Comparison of ENCODE assay signal across 12 cellular contexts in genomic region chr1:211738096-211738708, GRCh38.
DNase-seq lines count a peak whose midpoint lies in the region; ATAC-seq and TF ChIP-seq lines count a peak whose summit lies in the region.
"Had no signal": no experiment of that assay in that cellular context is flagged by ENCODE, and none has a peak within 500 bp of the region (broad histone marks: within the 10 kb centered on the region; RNA-seq: fewer than 3 reads in every experiment).

No MANE protein-coding gene starts in this region.

- H3K9ac ChIP-seq in HCT116 (ENCODE audit: low read length) = no peak overlapping the region

- H3K36me3 Mint-ChIP-seq in T-helper 2 cell treated with Interferon-gamma antibody and Interleukin-4, amounts not matched to agents 5 μg/mL and 100 μg/mL, for 36 hours (ENCODE audit: low read depth) = peaks cover 3% of the 10 kb centered on the region

- H3K79me2 ChIP-seq in HCT116 (ENCODE audit: insufficient read depth, low read length) = no peaks in the 10 kb centered on the region

- peaks cover 32% of the 10 kb centered on the region for H3K4me1 Mint-ChIP-seq in T-helper 2 cell treated with Interferon-gamma antibody and Interleukin-4, amounts not matched to agents 5 μg/mL and 100 μg/mL, for 36 hours (ENCODE audit: low read depth)

- peaks cover 7% of the 10 kb centered on the region; the same call in 1 of the 2 replicates for H3K27me3 ChIP-seq in HCT116 (ENCODE audit: insufficient read depth, low read length)
- H3K27me3 ChIP-seq in neutrophil = no peaks in the 10 kb centered on the region
- H3K27me3 ChIP-seq: sigmoid colon had no signal

- no peaks in the 10 kb centered on the region for H4K20me1 ChIP-seq in HCT116 (ENCODE audit: insufficient read depth)

- H3K4me3 ChIP-seq in HCT116 (replicated peaks in 1 of 2; ENCODE audit: low read depth in 1 of 2, low read length in 2 of 2) (no peak overlapping the region), neutrophil (ENCODE audit: low read depth in 1 of 2, low read length in 1 of 2) (peak overlapping the region; percentile 51 to 58)
- H3K4me3 ChIP-seq: sigmoid colon had no signal

- peaks cover 46 to 48% of the 10 kb centered on the region in 2 experiments for H3K4me1 ChIP-seq in HCT116 (ENCODE audit: control insufficient read depth in 1 of 2, insufficient read depth in 2 of 2, low read length in 2 of 2)
- H3K4me1 ChIP-seq in neutrophil (ENCODE audit: control insufficient read depth in 1 of 2, insufficient read depth in 1 of 2, low read depth in 1 of 2, low read length in 1 of 2) = peaks cover 37 to 41% of the 10 kb centered on the region in 2 experiments

- H3K27ac Mint-ChIP-seq in T-helper 2 cell treated with Interferon-gamma antibody and Interleukin-4, amounts not matched to agents 5 μg/mL and 100 μg/mL, for 36 hours = no peak overlapping the region

- TF ChIP-seq RAD21 in HCT116 (IDR thresholded peaks at IDR 0.05; ENCODE audit: low read depth) = no peak

- no TSS peak for BruUV-seq in HCT116 (replicated peaks; lab: Mats Ljungman, UMichigan)

- H3K9me3 ChIP-seq in HCT116 (ENCODE audit: control insufficient read depth in 1 of 2, insufficient read depth in 1 of 2, low read depth in 1 of 2, low read length in 2 of 2) (no peaks in the 10 kb centered on the region), neutrophil (no peaks in the 10 kb centered on the region)
- H3K9me3 ChIP-seq: sigmoid colon had no signal

- peak overlapping the region; percentile 55 for H3K4me3 Mint-ChIP-seq in T-helper 2 cell treated with Interferon-gamma antibody and Interleukin-4, amounts not matched to agents 5 μg/mL and 100 μg/mL, for 36 hours

- no peak for DNase-seq in T-helper 2 cell treated with Interferon-gamma antibody and Interleukin-4, amounts not matched to agents 5 μg/mL and 100 μg/mL, for 36 hours (ENCODE audit: low spot score)
- no peak for DNase-seq in T-helper 2 cell
- no peak for DNase-seq in HCT116 (ENCODE audit: low read depth, low spot score)
- DNase-seq in activated effector memory CD4-positive, alpha-beta T cell treated with anti-CD3 and anti-CD28 coated beads, Interleukin-2, amount 50 U/mL, for 16 hours = no peak
- DNase-seq: dermis blood vessel endothelial cell, NCI-H187 treated with DMSO at 0.1 percent for 48 hours, Right ventricle myocardium superior, sigmoid colon had no signal

- no peak for ATAC-seq in HCT116
- no peak for ATAC-seq in GM21576 (IDR thresholded peaks at IDR 0.05; ENCODE audit: unreplicated experiment)
- ATAC-seq in GM21786 (IDR thresholded peaks at IDR 0.05; ENCODE audit: unreplicated experiment) = no peak

- CTCF ChIA-PET in HCT116 (lab: Charles Lee) = no interaction called here

- intact Hi-C loops in HCT116 (cut with micrococcal nuclease) = no loop called here

- no peaks in the 10 kb centered on the region for H3K9me3 Mint-ChIP-seq in T-helper 2 cell treated with Interferon-gamma antibody and Interleukin-4, amounts not matched to agents 5 μg/mL and 100 μg/mL, for 36 hours

- no peaks in the 10 kb centered on the region for H3K9me2 ChIP-seq in HCT116 (ENCODE audit: insufficient read depth)

- TF ChIP-seq CTCF in HCT116 (IDR thresholded peaks at IDR 0.05 in 2 of 3, conservative IDR thresholded peaks at IDR 0.05 in 1 of 3; ENCODE audit: borderline replicate concordance in 1 of 3, insufficient read depth in 1 of 3, low read depth in 2 of 3, low read length in 2 of 3) = no peak
- TF ChIP-seq CTCF in neutrophil (IDR thresholded peaks at IDR 0.05) = no peak

- no peak overlapping the region for H3K27ac ChIP-seq in HCT116 (ENCODE audit: low read depth, low read length)
- H3K27ac ChIP-seq in angular gyrus (ENCODE audit: low read depth, low read length) = peak overlapping the region; percentile 99
- peak overlapping the region; percentile 91 for H3K27ac ChIP-seq in neutrophil
- H3K27ac ChIP-seq: sigmoid colon had no signal

- no peak for TF ChIP-seq POLR2A in HCT116 (IDR thresholded peaks at IDR 0.05; ENCODE audit: borderline replicate concordance, extremely low read depth, insufficient read depth, insufficient read length)

- no peak overlapping the region for H2AFZ ChIP-seq in HCT116 (ENCODE audit: low read depth, low read length, poor library complexity, severe bottlenecking)

- H3K36me3 ChIP-seq in HCT116 (ENCODE audit: control insufficient read depth in 1 of 2, insufficient read depth in 2 of 2, low read length in 2 of 2) = no peaks in the 10 kb centered on the region
- H3K36me3 ChIP-seq in neutrophil = no peaks in the 10 kb centered on the region
- H3K36me3 ChIP-seq: sigmoid colon had no signal

- POLR2A ChIA-PET in HCT116 (lab: Charles Lee) = no interaction called here

- H3K27me3 Mint-ChIP-seq in T-helper 2 cell treated with Interferon-gamma antibody and Interleukin-4, amounts not matched to agents 5 μg/mL and 100 μg/mL, for 36 hours (ENCODE audit: low read depth) = peaks cover 5% of the 10 kb centered on the region

- RAD21 ChIA-PET in HCT116 (lab: Charles Lee; ENCODE audit: low non-redundant PET in 1 of 2, low total read pairs in 2 of 2, uncharacterized antibody in 2 of 2, unreplicated experiment in 2 of 2) = no interaction called here

- peak overlapping the region; percentile 18; the same call in 1 of the 2 replicates for H3K4me2 ChIP-seq in HCT116 (ENCODE audit: low read length)

TF ChIP-seq in HCT116, 20 proteins besides CTCF, POLR2A, EP300 and RAD21:
- TF ChIP-seq SRF (IDR thresholded peaks at IDR 0.05; ENCODE audit: low read depth) = no peak
- TF ChIP-seq JUND (IDR thresholded peaks at IDR 0.05) = no peak
- TF ChIP-seq SIN3A (IDR thresholded peaks at IDR 0.05; ENCODE audit: low read depth) = no peak
- TF ChIP-seq, protein P1, sequence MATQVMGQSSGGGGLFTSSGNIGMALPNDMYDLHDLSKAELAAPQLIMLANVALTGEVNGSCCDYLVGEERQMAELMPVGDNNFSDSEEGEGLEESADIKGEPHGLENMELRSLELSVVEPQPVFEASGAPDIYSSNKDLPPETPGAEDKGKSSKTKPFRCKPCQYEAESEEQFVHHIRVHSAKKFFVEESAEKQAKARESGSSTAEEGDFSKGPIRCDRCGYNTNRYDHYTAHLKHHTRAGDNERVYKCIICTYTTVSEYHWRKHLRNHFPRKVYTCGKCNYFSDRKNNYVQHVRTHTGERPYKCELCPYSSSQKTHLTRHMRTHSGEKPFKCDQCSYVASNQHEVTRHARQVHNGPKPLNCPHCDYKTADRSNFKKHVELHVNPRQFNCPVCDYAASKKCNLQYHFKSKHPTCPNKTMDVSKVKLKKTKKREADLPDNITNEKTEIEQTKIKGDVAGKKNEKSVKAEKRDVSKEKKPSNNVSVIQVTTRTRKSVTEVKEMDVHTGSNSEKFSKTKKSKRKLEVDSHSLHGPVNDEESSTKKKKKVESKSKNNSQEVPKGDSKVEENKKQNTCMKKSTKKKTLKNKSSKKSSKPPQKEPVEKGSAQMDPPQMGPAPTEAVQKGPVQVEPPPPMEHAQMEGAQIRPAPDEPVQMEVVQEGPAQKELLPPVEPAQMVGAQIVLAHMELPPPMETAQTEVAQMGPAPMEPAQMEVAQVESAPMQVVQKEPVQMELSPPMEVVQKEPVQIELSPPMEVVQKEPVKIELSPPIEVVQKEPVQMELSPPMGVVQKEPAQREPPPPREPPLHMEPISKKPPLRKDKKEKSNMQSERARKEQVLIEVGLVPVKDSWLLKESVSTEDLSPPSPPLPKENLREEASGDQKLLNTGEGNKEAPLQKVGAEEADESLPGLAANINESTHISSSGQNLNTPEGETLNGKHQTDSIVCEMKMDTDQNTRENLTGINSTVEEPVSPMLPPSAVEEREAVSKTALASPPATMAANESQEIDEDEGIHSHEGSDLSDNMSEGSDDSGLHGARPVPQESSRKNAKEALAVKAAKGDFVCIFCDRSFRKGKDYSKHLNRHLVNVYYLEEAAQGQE (IDR thresholded peaks at IDR 0.05; ENCODE audit: low read depth) = no peak

Comparison
In these comparisons a context has a peak if more than half of its experiments do, and no peak if none do; other contexts are left out.
1. H3K4me3 ChIP-seq: peak in neutrophil (2 of 2); none in HCT116 (0 of 2).